8 cellular contexts compared by ENCODE assay signal in genomic region chr1:169133801-169134558, GRCh38. TPM values are rescaled to one million over a fixed set of nuclear protein-coding genes. Genes with fewer than 3 reads are reported as not detected.
A peak's percentile ranks its signal among the peaks of the same experiment; 100 is the strongest.
DNase-seq lines count a peak whose midpoint lies in the region; ATAC-seq and TF ChIP-seq lines count a peak whose summit lies in the region.
"Had no signal": no experiment of that assay in that cellular context is flagged by ENCODE, and none has a peak within 500 bp of the region (broad histone marks: within the 10 kb centered on the region; RNA-seq: fewer than 3 reads in every experiment).

No MANE protein-coding gene starts in this region.

- H3K36me3 ChIP-seq in RWPE2 (ENCODE audit: low read depth) (peaks cover 53% of the 10 kb centered on the region), HAP-1 (replicated peaks) (peaks cover 25% of the 10 kb centered on the region)

- 0 out of 3 replicates have a peak, but pooled peaks have one; percentile 25 for TF ChIP-seq CTCF in GM12872 (IDR thresholded peaks at IDR 0.05; ENCODE audit: insufficient read depth, low read depth, low read length)
- peak; percentile 59 for TF ChIP-seq CTCF in RWPE2 (IDR thresholded peaks at IDR 0.05; ENCODE audit: poor library complexity, severe bottlenecking)
- peak; percentile 61 for TF ChIP-seq CTCF in foreskin keratinocyte (conservative IDR thresholded peaks at IDR 0.05)
- peak; percentile 40 for TF ChIP-seq CTCF in retinal pigment epithelial cell (conservative IDR thresholded peaks at IDR 0.05; ENCODE audit: low read depth, low read length)

- H3K4me1 ChIP-seq in RWPE2 (ENCODE audit: insufficient read depth, poor library complexity, severe bottlenecking) (peaks cover 13% of the 10 kb centered on the region), foreskin keratinocyte (peaks cover 10% of the 10 kb centered on the region), HAP-1 (peaks cover 3% of the 10 kb centered on the region; the same call in 1 of the 2 replicates)

- peak; percentile 24; the same call in 1 of the 3 replicates for ATAC-seq in RWPE2 (ENCODE audit: low read depth)
- ATAC-seq in foreskin keratinocyte = no peak

- DNase-seq in RWPE2 (ENCODE audit: low spot score) = no peak
- DNase-seq in foreskin keratinocyte = peak in 1 of 2 donors; percentile 21
- no peak for DNase-seq in retinal pigment epithelial cell (ENCODE audit: low read depth)
- no peak for DNase-seq in HAP-1 (ENCODE audit: low spot score in 2 of 2)
- no peak for DNase-seq in NCI-H1436 treated with DMSO at 0.1 percent for 48 hours (lab: John Stamatoyannopoulos, UW)
- no peak for DNase-seq in stimulated activated naive CD4-positive, alpha-beta T cell (lab: John Stamatoyannopoulos, UW)
- DNase-seq: right cardiac atrium had no signal

- H3K27me3 ChIP-seq in RWPE2 (ENCODE audit: insufficient read depth, poor library complexity, severe bottlenecking) (no peaks in the 10 kb centered on the region), foreskin keratinocyte (no peaks in the 10 kb centered on the region), HAP-1 (ENCODE audit: low read depth) (no peaks in the 10 kb centered on the region)

- peak overlapping the region; percentile 23 for H3K27ac ChIP-seq in RWPE2 (ENCODE audit: poor library complexity, severe bottlenecking)
- no peak overlapping the region for H3K27ac ChIP-seq in foreskin keratinocyte

- H3K9me3 ChIP-seq in RWPE2 (ENCODE audit: severe bottlenecking) (no peaks in the 10 kb centered on the region), HAP-1 (no peaks in the 10 kb centered on the region)

- no peak overlapping the region for H3K4me3 ChIP-seq in RWPE2 (ENCODE audit: severe bottlenecking)
- no peak overlapping the region for H3K4me3 ChIP-seq in retinal pigment epithelial cell (ENCODE audit: low read length)
- H3K4me3 ChIP-seq in HAP-1 = no peak overlapping the region

- in situ Hi-C loops in HAP-1 (cut with MboI; ENCODE audit: low sequenced_read_pairs) = no loop called here

RNA-seq across cellular contexts. Expression of gene ATP1B1, which starts 27.5 kb away (rescaled TPM):
- total RNA-seq in foreskin keratinocyte = 35.8 and 36.3 TPM in 2 replicates
- polyA plus RNA-seq in foreskin keratinocyte = 18.8 and 20.0 TPM in 2 replicates
